18 cellular contexts compared by ENCODE assay signal in the genomic region with DNA sequence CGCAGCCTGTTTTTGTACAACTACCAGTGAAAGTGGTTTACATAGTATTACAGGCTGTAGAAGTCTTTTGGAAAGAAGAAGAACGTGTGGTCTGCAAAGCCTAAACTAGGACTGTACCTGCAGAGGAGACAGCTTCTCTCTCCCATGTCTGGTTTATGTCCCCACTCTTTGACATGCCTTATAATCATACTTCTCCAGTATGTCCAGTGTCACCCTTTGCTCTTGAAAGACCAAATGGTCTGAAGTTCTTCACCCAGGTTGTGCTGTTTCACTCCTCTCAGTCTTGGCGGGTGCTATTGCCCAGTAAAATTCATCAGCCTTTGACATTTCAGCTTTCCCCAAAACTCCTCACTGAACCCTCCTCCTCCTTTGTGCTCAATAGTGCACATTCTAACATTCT.
DNase-seq lines count a peak whose midpoint lies in the region; ATAC-seq and TF ChIP-seq lines count a peak whose summit lies in the region.
"Had no signal": no experiment of that assay in that cellular context is flagged by ENCODE, and none has a peak within 500 bp of the region (broad histone marks: within the 10 kb centered on the region; RNA-seq: fewer than 3 reads in every experiment).

No MANE protein-coding gene starts in this region.

- H3K4me2 ChIP-seq in neural cell (ENCODE audit: low read length): no peak overlapping the region
- H3K4me2 ChIP-seq: A549 had no signal

- no peak overlapping the region for H2AFZ ChIP-seq in neural cell (ENCODE audit: low read depth, low read length)
- H2AFZ ChIP-seq: GM23248 had no signal

- H3K27me3 ChIP-seq in heart left ventricle (no peaks in the 10 kb centered on the region), right cardiac atrium (ENCODE audit: control insufficient read depth, insufficient read depth) (no peaks in the 10 kb centered on the region), neural cell (ENCODE audit: insufficient read depth, low read depth, low read length) (no peaks in the 10 kb centered on the region)

- no peak for TF ChIP-seq RAD21 in neural cell (conservative IDR thresholded peaks at IDR 0.05)

- H3K4me3 ChIP-seq in heart left ventricle: no peak overlapping the region
- no peak overlapping the region for H3K4me3 ChIP-seq in right cardiac atrium (ENCODE audit: low read length)
- no peak overlapping the region for H3K4me3 ChIP-seq in neural cell (ENCODE audit: low read length)
- H3K4me3 ChIP-seq: A549, GM23248 had no signal

- H3K9me2 ChIP-seq in neural cell (ENCODE audit: insufficient read depth, low read length): no peaks in the 10 kb centered on the region

- 52 to 61% (median 58%) methylated on average over 3 of the region's 3 CpGs for WGBS in heart left ventricle, 4 donors
- 57% methylated on average over 3 of the region's 3 CpGs for WGBS in right cardiac atrium

- intact Hi-C loops in activated naive CD4-positive, alpha-beta T cell treated with anti-CD3 and anti-CD28 coated beads for 36 hours (cut with micrococcal nuclease): no loop called here
- intact Hi-C loops in heart left ventricle (cut with DNase I) (no loop called here), right cardiac atrium (cut with DNase I) (no loop called here)

- TF ChIP-seq CTCF in heart left ventricle (IDR thresholded peaks at IDR 0.05) (no peak), neural cell (IDR thresholded peaks at IDR 0.05; ENCODE audit: poor library complexity, severe bottlenecking) (no peak)

- no peaks in the 10 kb centered on the region for H3K27me3 Mint-ChIP-seq in activated naive CD4-positive, alpha-beta T cell treated with anti-CD3 and anti-CD28 coated beads, Interleukin-2, amount 10 ng/mL, durations not matched to agents 7 days and 5 days
- H3K27me3 Mint-ChIP-seq in activated naive CD4-positive, alpha-beta T cell treated with anti-CD3 and anti-CD28 coated beads for 36 hours (ENCODE audit: low read depth): no peaks in the 10 kb centered on the region
- H3K27me3 Mint-ChIP-seq: CD4-positive, alpha-beta memory T cell had no signal

- CTCF ChIA-PET in activated naive CD4-positive, alpha-beta T cell treated with anti-CD3 and anti-CD28 coated beads, Interleukin-2, amount 10 ng/mL, durations not matched to agents 7 days and 5 days (lab: Charles Lee): no interaction called here
- CTCF ChIA-PET in activated naive CD4-positive, alpha-beta T cell treated with anti-CD3 and anti-CD28 coated beads for 36 hours (lab: Charles Lee): no interaction called here

- no peaks in the 10 kb centered on the region for H3K4me1 Mint-ChIP-seq in activated naive CD4-positive, alpha-beta T cell treated with anti-CD3 and anti-CD28 coated beads, Interleukin-2, amount 10 ng/mL, durations not matched to agents 7 days and 5 days
- no peaks in the 10 kb centered on the region for H3K4me1 Mint-ChIP-seq in activated naive CD4-positive, alpha-beta T cell treated with anti-CD3 and anti-CD28 coated beads for 36 hours (ENCODE audit: low read depth)
- H3K4me1 Mint-ChIP-seq: CD4-positive, alpha-beta memory T cell had no signal

- no peaks in the 10 kb centered on the region for H3K36me3 ChIP-seq in heart left ventricle
- H3K36me3 ChIP-seq in neural cell (ENCODE audit: insufficient read depth, low read length): no peaks in the 10 kb centered on the region

- no peak for TF ChIP-seq EP300 in neural cell (conservative IDR thresholded peaks at IDR 0.05; ENCODE audit: poor library complexity, severe bottlenecking)

- ATAC-seq in heart left ventricle (peak in 3 of 4 donors; percentile 36 to 49 (median 39)), right cardiac atrium (no peak), HG03039 (IDR thresholded peaks at IDR 0.05; ENCODE audit: unreplicated experiment) (no peak)
- ATAC-seq: A549, HepG2 had no signal

- no peak for TF ChIP-seq POLR2A in heart left ventricle (IDR thresholded peaks at IDR 0.05)

- H4K20me1 ChIP-seq in neural cell (ENCODE audit: insufficient read depth): no peaks in the 10 kb centered on the region

- H3K27ac Mint-ChIP-seq in activated naive CD4-positive, alpha-beta T cell treated with anti-CD3 and anti-CD28 coated beads, Interleukin-2, amount 10 ng/mL, durations not matched to agents 7 days and 5 days: peak overlapping the region; percentile 60
- no peak overlapping the region for H3K27ac Mint-ChIP-seq in activated naive CD4-positive, alpha-beta T cell treated with anti-CD3 and anti-CD28 coated beads for 36 hours
- H3K27ac Mint-ChIP-seq: CD4-positive, alpha-beta memory T cell had no signal

- H3K9me3 Mint-ChIP-seq in activated naive CD4-positive, alpha-beta T cell treated with anti-CD3 and anti-CD28 coated beads, Interleukin-2, amount 10 ng/mL, durations not matched to agents 7 days and 5 days: peaks cover 6% of the 10 kb centered on the region
- H3K9me3 Mint-ChIP-seq in activated naive CD4-positive, alpha-beta T cell treated with anti-CD3 and anti-CD28 coated beads for 36 hours: peaks cover 15% of the 10 kb centered on the region

- H3K9ac ChIP-seq in neural cell (ENCODE audit: low read length): no peak overlapping the region
- H3K9ac ChIP-seq: GM23248 had no signal

- H3K4me1 ChIP-seq in heart left ventricle: peaks cover 0 to 5% (median 0%) of the 10 kb centered on the region in 12 donors
- H3K4me1 ChIP-seq in right cardiac atrium (ENCODE audit: control insufficient read depth, insufficient read depth, low read length): no peaks in the 10 kb centered on the region
- H3K4me1 ChIP-seq: A549 had no signal

- H3K27ac ChIP-seq in heart left ventricle (no peak overlapping the region), right cardiac atrium (ENCODE audit: low read length) (no peak overlapping the region), neural cell (ENCODE audit: low read length) (peak overlapping the region; percentile 76)
- H3K27ac ChIP-seq: 22Rv1, A549, C4-2B, GM23248 had no signal

- no peak overlapping the region for H3K4me3 Mint-ChIP-seq in activated naive CD4-positive, alpha-beta T cell treated with anti-CD3 and anti-CD28 coated beads, Interleukin-2, amount 10 ng/mL, durations not matched to agents 7 days and 5 days
- no peak overlapping the region for H3K4me3 Mint-ChIP-seq in activated naive CD4-positive, alpha-beta T cell treated with anti-CD3 and anti-CD28 coated beads for 36 hours
- H3K4me3 Mint-ChIP-seq: CD4-positive, alpha-beta memory T cell had no signal

- H3F3A ChIP-seq in neural cell (ENCODE audit: insufficient read depth, low read length, poor library complexity, severe bottlenecking): no peaks in the 10 kb centered on the region

- no peak for DNase-seq in activated naive CD4-positive, alpha-beta T cell treated with anti-CD3 and anti-CD28 coated beads, Interleukin-2, amount 10 ng/mL, durations not matched to agents 7 days and 5 days
- no peak for DNase-seq in activated naive CD4-positive, alpha-beta T cell treated with anti-CD3 and anti-CD28 coated beads for 36 hours
- DNase-seq in heart left ventricle (no peak), right cardiac atrium (no peak)
- DNase-seq in activated CD8-positive, alpha-beta memory T cell treated with anti-CD3 and anti-CD28 coated beads, Interleukin-2, amount 50 U/mL, for 48 hours: no peak
- DNase-seq: AML-193; CD4-positive, alpha-beta memory T cell; DMS153; DMS79; GDM1; GM23248; HCEC 1CT had no signal

- no peaks in the 10 kb centered on the region for H3K36me3 Mint-ChIP-seq in activated naive CD4-positive, alpha-beta T cell treated with anti-CD3 and anti-CD28 coated beads, Interleukin-2, amount 10 ng/mL, durations not matched to agents 7 days and 5 days
- no peaks in the 10 kb centered on the region for H3K36me3 Mint-ChIP-seq in activated naive CD4-positive, alpha-beta T cell treated with anti-CD3 and anti-CD28 coated beads for 36 hours (ENCODE audit: low read depth)
- H3K36me3 Mint-ChIP-seq: CD4-positive, alpha-beta memory T cell had no signal

- H3K79me2 ChIP-seq in neural cell (replicated peaks; ENCODE audit: insufficient read depth, low read length): no peaks in the 10 kb centered on the region

- H3K9me3 ChIP-seq in heart left ventricle: peaks cover 0 to 2% (median 0%) of the 10 kb centered on the region in 12 donors
- H3K9me3 ChIP-seq in right cardiac atrium (ENCODE audit: control insufficient read depth, low read length): no peaks in the 10 kb centered on the region
- H3K9me3 ChIP-seq in neural cell (ENCODE audit: low read length): no peaks in the 10 kb centered on the region
- H3K9me3 ChIP-seq: A549 had no signal

TF ChIP-seq in neural cell, 6 proteins besides CTCF, POLR2A, EP300 and RAD21:
- TF ChIP-seq EZH2 (IDR thresholded peaks at IDR 0.05; ENCODE audit: borderline replicate concordance, insufficient read depth, low read length, poor library complexity, severe bottlenecking): no peak
- TF ChIP-seq, protein P1, sequence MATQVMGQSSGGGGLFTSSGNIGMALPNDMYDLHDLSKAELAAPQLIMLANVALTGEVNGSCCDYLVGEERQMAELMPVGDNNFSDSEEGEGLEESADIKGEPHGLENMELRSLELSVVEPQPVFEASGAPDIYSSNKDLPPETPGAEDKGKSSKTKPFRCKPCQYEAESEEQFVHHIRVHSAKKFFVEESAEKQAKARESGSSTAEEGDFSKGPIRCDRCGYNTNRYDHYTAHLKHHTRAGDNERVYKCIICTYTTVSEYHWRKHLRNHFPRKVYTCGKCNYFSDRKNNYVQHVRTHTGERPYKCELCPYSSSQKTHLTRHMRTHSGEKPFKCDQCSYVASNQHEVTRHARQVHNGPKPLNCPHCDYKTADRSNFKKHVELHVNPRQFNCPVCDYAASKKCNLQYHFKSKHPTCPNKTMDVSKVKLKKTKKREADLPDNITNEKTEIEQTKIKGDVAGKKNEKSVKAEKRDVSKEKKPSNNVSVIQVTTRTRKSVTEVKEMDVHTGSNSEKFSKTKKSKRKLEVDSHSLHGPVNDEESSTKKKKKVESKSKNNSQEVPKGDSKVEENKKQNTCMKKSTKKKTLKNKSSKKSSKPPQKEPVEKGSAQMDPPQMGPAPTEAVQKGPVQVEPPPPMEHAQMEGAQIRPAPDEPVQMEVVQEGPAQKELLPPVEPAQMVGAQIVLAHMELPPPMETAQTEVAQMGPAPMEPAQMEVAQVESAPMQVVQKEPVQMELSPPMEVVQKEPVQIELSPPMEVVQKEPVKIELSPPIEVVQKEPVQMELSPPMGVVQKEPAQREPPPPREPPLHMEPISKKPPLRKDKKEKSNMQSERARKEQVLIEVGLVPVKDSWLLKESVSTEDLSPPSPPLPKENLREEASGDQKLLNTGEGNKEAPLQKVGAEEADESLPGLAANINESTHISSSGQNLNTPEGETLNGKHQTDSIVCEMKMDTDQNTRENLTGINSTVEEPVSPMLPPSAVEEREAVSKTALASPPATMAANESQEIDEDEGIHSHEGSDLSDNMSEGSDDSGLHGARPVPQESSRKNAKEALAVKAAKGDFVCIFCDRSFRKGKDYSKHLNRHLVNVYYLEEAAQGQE (IDR thresholded peaks at IDR 0.05; ENCODE audit: borderline replicate concordance): no peak
- TF ChIP-seq TAF1 (IDR thresholded peaks at IDR 0.05; ENCODE audit: low read depth): no peak
- no peak for TF ChIP-seq SMC3 (conservative IDR thresholded peaks at IDR 0.05; ENCODE audit: poor library complexity)
- TF ChIP-seq POLR2AphosphoS5 (IDR thresholded peaks at IDR 0.05): no peak
- TF ChIP-seq MXI1 (conservative IDR thresholded peaks at IDR 0.05; ENCODE audit: poor library complexity, severe bottlenecking): no peak

Comparison
In these comparisons a context has a peak if more than half of its experiments do, and no peak if none do; other contexts are left out.
1. ATAC-seq: peak in heart left ventricle (3 of 4); none in right cardiac atrium (0 of 2) and HG03039 (single experiment).